16 cellular contexts compared by ENCODE assay signal in genomic region chr20:24584538-24585356, GRCh38.
DNase-seq lines count a peak whose midpoint lies in the region; ATAC-seq and TF ChIP-seq lines count a peak whose summit lies in the region.
"Had no signal": no experiment of that assay in that cellular context is flagged by ENCODE, and none has a peak within 500 bp of the region (broad histone marks: within the 10 kb centered on the region; RNA-seq: fewer than 3 reads in every experiment).

No MANE protein-coding gene starts in this region.

- H3K4me1 Mint-ChIP-seq in nephron progenitor cell, result peaks cover 12% of the 10 kb centered on the region
- H3K4me1 Mint-ChIP-seq: activated naive CD4-positive, alpha-beta T cell treated with anti-CD3 and anti-CD28 coated beads, Interleukin-2, amount 50 U/mL, for 24 hours had no signal

- H3K9me3 Mint-ChIP-seq in nephron progenitor cell, result no peaks in the 10 kb centered on the region
- H3K9me3 Mint-ChIP-seq: activated naive CD4-positive, alpha-beta T cell treated with anti-CD3 and anti-CD28 coated beads, Interleukin-2, amount 50 U/mL, for 24 hours; natural killer cell treated with Interleukin-12 subunit alpha and Interleukin-12 subunit beta and Interleukin-15 and Interleukin-18, amount 100 ng/mL, for 72 hours had no signal

- no peak overlapping the region for H3K27ac Mint-ChIP-seq in nephron progenitor cell
- H3K27ac Mint-ChIP-seq: activated naive CD4-positive, alpha-beta T cell treated with anti-CD3 and anti-CD28 coated beads, Interleukin-2, amount 50 U/mL, for 24 hours; natural killer cell treated with Interleukin-12 subunit alpha and Interleukin-12 subunit beta and Interleukin-15 and Interleukin-18, amount 100 ng/mL, for 72 hours had no signal

- ATAC-seq in HG02763 (IDR thresholded peaks at IDR 0.05; ENCODE audit: unreplicated experiment) (no peak), HG02840 (IDR thresholded peaks at IDR 0.05; ENCODE audit: low FRiP score, unreplicated experiment) (no peak)
- ATAC-seq: natural killer cell treated with Interleukin-12 subunit alpha and Interleukin-12 subunit beta and Interleukin-15 and Interleukin-18, amount 100 ng/mL, for 72 hours had no signal

- TF ChIP-seq CTCF in nephron progenitor cell (IDR thresholded peaks at IDR 0.05), result no peak

- no peak overlapping the region for H3K4me3 ChIP-seq in skeletal muscle cell (ENCODE audit: low read depth, low read length)
- H3K4me3 ChIP-seq: smooth muscle cell, thoracic aorta had no signal

- DNase-seq in GM04504 (ENCODE audit: low read depth) (peak; percentile 11), RPMI7951 (ENCODE audit: low read depth) (peak; percentile 91), fibroblast of the conjunctiva (ENCODE audit: low read depth) (peak; percentile 10), skeletal muscle cell (ENCODE audit: low read depth) (peak; percentile 70), nephron progenitor cell (no peak), NOMO-1 (lab: John Stamatoyannopoulos, UW; ENCODE audit: unreplicated experiment in 2 of 2) (no peak)
- DNase-seq: activated CD8-positive, alpha-beta memory T cell treated with anti-CD3 and anti-CD28 coated beads, Interleukin-2, amount 50 U/mL, for 4 hours; foreskin melanocyte; NCI-H187; WERI-Rb-1 had no signal

- H3K4me3 Mint-ChIP-seq in nephron progenitor cell, result no peak overlapping the region
- H3K4me3 Mint-ChIP-seq: activated naive CD4-positive, alpha-beta T cell treated with anti-CD3 and anti-CD28 coated beads, Interleukin-2, amount 50 U/mL, for 24 hours; natural killer cell treated with Interleukin-12 subunit alpha and Interleukin-12 subunit beta and Interleukin-15 and Interleukin-18, amount 100 ng/mL, for 72 hours had no signal

- H3K27me3 Mint-ChIP-seq in nephron progenitor cell (ENCODE audit: low read depth, poor library complexity), result peaks cover 15% of the 10 kb centered on the region
- H3K27me3 Mint-ChIP-seq: activated naive CD4-positive, alpha-beta T cell treated with anti-CD3 and anti-CD28 coated beads, Interleukin-2, amount 50 U/mL, for 24 hours had no signal

- H3K36me3 Mint-ChIP-seq in nephron progenitor cell (ENCODE audit: low read depth), result no peaks in the 10 kb centered on the region
- H3K36me3 Mint-ChIP-seq: activated naive CD4-positive, alpha-beta T cell treated with anti-CD3 and anti-CD28 coated beads, Interleukin-2, amount 50 U/mL, for 24 hours; natural killer cell treated with Interleukin-12 subunit alpha and Interleukin-12 subunit beta and Interleukin-15 and Interleukin-18, amount 100 ng/mL, for 72 hours had no signal

Comparison
In these comparisons a context has a peak if more than half of its experiments do, and no peak if none do; other contexts are left out.
1. DNase-seq: peak in GM04504 (single experiment), RPMI7951 (single experiment), fibroblast of the conjunctiva (single experiment) and skeletal muscle cell (single experiment); none in nephron progenitor cell (single experiment) and NOMO-1 (0 of 2).